Comparison of ENCODE assay signal across 9 cellular contexts in genomic region chr5:150615141-150615699, GRCh38. TPM values are rescaled to one million over a fixed set of nuclear protein-coding genes. Genes with fewer than 3 reads are reported as not detected.
DNase-seq lines count a peak whose midpoint lies in the region; ATAC-seq and TF ChIP-seq lines count a peak whose summit lies in the region.
"Had no signal": no experiment of that assay in that cellular context is flagged by ENCODE, and none has a peak within 500 bp of the region (broad histone marks: within the 10 kb centered on the region; RNA-seq: fewer than 3 reads in every experiment).

No MANE protein-coding gene starts in this region.

- no peak overlapping the region; the same call in 1 of the 2 replicates for H2BK20ac ChIP-seq in IMR-90 (ENCODE audit: low read depth, low read length)

- no peaks in the 10 kb centered on the region for H3K79me1 ChIP-seq in IMR-90 (ENCODE audit: low read depth in 1 of 2, low read length in 2 of 2)

- peaks cover 28% of the 10 kb centered on the region for H3K4me1 ChIP-seq in IMR-90 (ENCODE audit: control insufficient read depth, insufficient read depth, low read length)
- H3K4me1 ChIP-seq in left lung = peaks cover 49 to 76% of the 10 kb centered on the region in 2 donors

- TF ChIP-seq RAD21 in IMR-90 (IDR thresholded peaks at IDR 0.05; ENCODE audit: low read length) = no peak

- peak overlapping the region; percentile 1; the same call in 1 of the 2 replicates for H4K91ac ChIP-seq in IMR-90 (ENCODE audit: insufficient read depth, low read depth, low read length)

- peak; percentile 21 for ATAC-seq in IMR-90 (ENCODE audit: low read depth)
- peak; percentile 46 for ATAC-seq in left lung
- ATAC-seq in GM18909 (IDR thresholded peaks at IDR 0.05; ENCODE audit: poor library complexity, unreplicated experiment) = no peak
- ATAC-seq: activated naive CD8-positive, alpha-beta T cell treated with anti-CD3 and anti-CD28 coated beads, Interleukin-2, amount 50 U/mL, for 24 hours had no signal

- H4K5ac ChIP-seq in IMR-90 (ENCODE audit: low read depth, low read length) = no peak overlapping the region

- WGBS in IMR-90 (ENCODE audit: extremely low coverage in 2 of 2, insufficient read length in 1 of 2), 2 experiments = 27% methylated on average over 2 of the region's 17 CpGs; no CpG with 5 or more reads in 1 of the 2 experiments

- in situ Hi-C loops in IMR-90 (cut with MboI; ENCODE audit: low sequenced_read_pairs) = no loop called here

- H3K18ac ChIP-seq in IMR-90 (ENCODE audit: low read depth, low read length) = no peak overlapping the region; the same call in 1 of the 2 replicates

- peak overlapping the region; percentile 53 for H3K4ac ChIP-seq in IMR-90 (ENCODE audit: low read depth, low read length)

- H3K36me3 ChIP-seq in IMR-90 (ENCODE audit: control insufficient read depth, insufficient read depth, low read length) = no peaks in the 10 kb centered on the region
- no peaks in the 10 kb centered on the region for H3K36me3 ChIP-seq in left lung

- no peaks in the 10 kb centered on the region for H4K20me1 ChIP-seq in IMR-90 (ENCODE audit: insufficient read depth, low read length)

- TF ChIP-seq CTCF in IMR-90 (conservative IDR thresholded peaks at IDR 0.05; ENCODE audit: low read depth, low read length) = no peak
- TF ChIP-seq CTCF in cardiac fibroblast (IDR thresholded peaks at IDR 0.05; ENCODE audit: low read depth, low read length) = no peak
- TF ChIP-seq CTCF in left lung (IDR thresholded peaks at IDR 0.05) = no peak

- CTCF ChIA-PET in IMR-90 (lab: Yijun Ruan, JAX) = interaction anchor here (1.0 kb wide), 1 partner anchor 26 kb away, joined by 3 read pairs; no protein-coding TSS in a partner anchor

- H3K14ac ChIP-seq in IMR-90 (replicated peaks; ENCODE audit: low read depth, low read length) = no peak overlapping the region

- BruUV-seq in IMR-90 (replicated peaks; lab: Mats Ljungman, UMichigan) = no TSS peak

- no peaks in the 10 kb centered on the region for H3K9me3 ChIP-seq in IMR-90 (ENCODE audit: control insufficient read depth, insufficient read depth, low read length)
- no peaks in the 10 kb centered on the region for H3K9me3 ChIP-seq in left lung

- peak overlapping the region in 1 of 2 experiments; percentile 58; a peak in 2 of 4 replicates for H4K8ac ChIP-seq in IMR-90 (ENCODE audit: low read depth in 2 of 2, low read length in 2 of 2)

- TF ChIP-seq POLR2A in IMR-90 (IDR thresholded peaks at IDR 0.05; ENCODE audit: low read depth, low read length) = no peak

- H3K56ac ChIP-seq in IMR-90 (ENCODE audit: extremely low read depth, insufficient read depth, low read length) = no peak overlapping the region

- no peak overlapping the region for H2BK120ac ChIP-seq in IMR-90 (ENCODE audit: low read depth, low read length)

- H3K27ac ChIP-seq in IMR-90 (ENCODE audit: insufficient read depth, low read length) (no peak overlapping the region), left lung (peak overlapping the region; percentile 40 to 57)

- H2AK9ac ChIP-seq in IMR-90 (replicated peaks; ENCODE audit: low read depth, low read length, poor library complexity) = peak overlapping the region; percentile 26

- no peak overlapping the region for H3K23ac ChIP-seq in IMR-90 (ENCODE audit: low read depth, low read length)

- no peak overlapping the region for H3K9ac ChIP-seq in IMR-90 (ENCODE audit: low read depth, low read length)

- H2AFZ ChIP-seq in IMR-90 (replicated peaks; ENCODE audit: low read length, poor library complexity) = peak overlapping the region; percentile 81

- intact Hi-C loops in IMR-90 (cut with micrococcal nuclease) = no loop called here
- intact Hi-C loops in left lung (cut with DNase I) = no loop called here

- H3K9me1 ChIP-seq in IMR-90 (ENCODE audit: insufficient read depth, low read length) = 0 out of 2 replicates have a peak, but pooled peaks cover 11% of the 10 kb centered on the region

- H2BK5ac ChIP-seq in IMR-90 (ENCODE audit: low read depth, low read length, poor library complexity, severe bottlenecking) = no peak overlapping the region

- no peak overlapping the region for H3K4me2 ChIP-seq in IMR-90 (ENCODE audit: low read depth, low read length)

- POLR2A ChIA-PET in IMR-90 (lab: Charles Lee; ENCODE audit: unreplicated experiment) = no interaction called here

- no peak overlapping the region for H3K4me3 ChIP-seq in IMR-90 (ENCODE audit: insufficient read depth, low read depth, low read length)
- H3K4me3 ChIP-seq in cardiac fibroblast (replicated peaks in 1 of 2; ENCODE audit: low read depth in 2 of 2, low read length in 2 of 2) = no peak overlapping the region
- H3K4me3 ChIP-seq in left lung = no peak overlapping the region

- dilution Hi-C loops in IMR-90 (cut with HindIII; ENCODE audit: low sequenced_read_pairs, unreplicated experiment) = no loop called here

- peak overlapping the region; percentile 38; the same call in 1 of the 3 replicates for H2BK15ac ChIP-seq in IMR-90 (ENCODE audit: low read depth, low read length)

- H2AK5ac ChIP-seq in IMR-90 (ENCODE audit: low read depth, low read length) = peak overlapping the region; percentile 18

- DNase-seq in IMR-90 (peak; percentile 64), cardiac fibroblast (ENCODE audit: low read depth in 2 of 2) (peak; percentile 43 to 94), left lung (no peak), superior temporal gyrus (ENCODE audit: extremely low spot score) (peak; percentile 48), DMS53 treated with DMSO at 0.1 percent for 48 hours (lab: John Stamatoyannopoulos, UW; ENCODE audit: unreplicated experiment) (no peak)
- DNase-seq in activated CD4-positive, alpha-beta T cell treated with anti-CD3 and anti-CD28 coated beads, Interleukin-2, amount 50 U/mL, for 48 hours = no peak
- DNase-seq in stimulated activated CD4-positive, alpha-beta T cell treated with anti-CD3 and anti-CD28 coated beads, Interleukin-4, amount 100 ng/mL, for 1 hour = no peak
- DNase-seq: activated naive CD8-positive, alpha-beta T cell treated with anti-CD3 and anti-CD28 coated beads, Interleukin-2, amount 50 U/mL, for 24 hours had no signal

- H3K27me3 ChIP-seq in IMR-90 (ENCODE audit: control insufficient read depth, insufficient read depth, low read length) = peaks cover 4% of the 10 kb centered on the region; the same call in 1 of the 2 replicates
- no peaks in the 10 kb centered on the region for H3K27me3 ChIP-seq in left lung

TF ChIP-seq in IMR-90, 13 proteins besides CTCF, POLR2A, EP300 and RAD21:
- TF ChIP-seq MXI1 (IDR thresholded peaks at IDR 0.05; ENCODE audit: borderline replicate concordance, low read depth, low read length) (no peak), CHD1 (IDR thresholded peaks at IDR 0.05; ENCODE audit: low read depth, low read length) (no peak)
TF ChIP-seq in IMR-90: peak in this region for 0.

RNA-seq across cellular contexts. Expression of gene SYNPO, which starts 25.2 kb away (rescaled TPM):
- total RNA-seq in IMR-90 (2012; rRNA removed) = 3.0 and 3.1 TPM in 2 replicates
- polyA plus RNA-seq in IMR-90 (2012; rRNA removed) = 22.6 and 24.8 TPM in 2 replicates
- polyA plus RNA-seq in IMR-90 (2012; cell fraction: cytosol; rRNA removed) = 10.2 and 21.0 TPM in 2 replicates
- polyA plus RNA-seq in IMR-90 (2012; cell fraction: nucleus; rRNA removed; ENCODE audit: low replicate concordance) = 33.0 and 36.8 TPM in 2 replicates
- 100 to 1,000 TPM in 1 of 2 donors, 10 to 100 TPM in 1; 80.4 to 114 TPM for total RNA-seq in left lung

RNA-seq across cellular contexts. Expression of gene MYOZ3, which starts 45.8 kb away (rescaled TPM):
- under 0.01 TPM in 2 replicates for total RNA-seq in IMR-90 (2012; rRNA removed)
- 0.24 TPM in 2 replicates for polyA plus RNA-seq in IMR-90 (2012; rRNA removed)
- 0.02 and 0.04 TPM in 2 replicates for polyA plus RNA-seq in IMR-90 (2012; cell fraction: cytosol; rRNA removed)
- 0.16 and 0.25 TPM in 2 replicates for polyA plus RNA-seq in IMR-90 (2012; cell fraction: nucleus; rRNA removed; ENCODE audit: low replicate concordance)
- 1 to 10 TPM in 1 of 2 donors, under 1 TPM in 1; 0.79 to 3.1 TPM for total RNA-seq in left lung

Comparison
In these comparisons a context has a peak if more than half of its experiments do, and no peak if none do; other contexts are left out.
1. DNase-seq: peak in IMR-90 (single experiment), cardiac fibroblast (2 of 2) and superior temporal gyrus (single experiment); none in left lung (0 of 2), DMS53 treated with DMSO at 0.1 percent for 48 hours (single experiment), activated CD4-positive, alpha-beta T cell treated with anti-CD3 and anti-CD28 coated beads, Interleukin-2, amount 50 U/mL, for 48 hours (0 of 2) and stimulated activated CD4-positive, alpha-beta T cell treated with anti-CD3 and anti-CD28 coated beads, Interleukin-4, amount 100 ng/mL, for 1 hour (single experiment).
2. RNA of gene SYNPO, which starts 25.2 kb away (total RNA-seq): 80.4 to 114 TPM in left lung; 3.0 to 3.1 TPM in IMR-90; every median in the first group is over 10 times any median in the second.